ENCODE assay signal across 10 cellular contexts in the genomic region with DNA sequence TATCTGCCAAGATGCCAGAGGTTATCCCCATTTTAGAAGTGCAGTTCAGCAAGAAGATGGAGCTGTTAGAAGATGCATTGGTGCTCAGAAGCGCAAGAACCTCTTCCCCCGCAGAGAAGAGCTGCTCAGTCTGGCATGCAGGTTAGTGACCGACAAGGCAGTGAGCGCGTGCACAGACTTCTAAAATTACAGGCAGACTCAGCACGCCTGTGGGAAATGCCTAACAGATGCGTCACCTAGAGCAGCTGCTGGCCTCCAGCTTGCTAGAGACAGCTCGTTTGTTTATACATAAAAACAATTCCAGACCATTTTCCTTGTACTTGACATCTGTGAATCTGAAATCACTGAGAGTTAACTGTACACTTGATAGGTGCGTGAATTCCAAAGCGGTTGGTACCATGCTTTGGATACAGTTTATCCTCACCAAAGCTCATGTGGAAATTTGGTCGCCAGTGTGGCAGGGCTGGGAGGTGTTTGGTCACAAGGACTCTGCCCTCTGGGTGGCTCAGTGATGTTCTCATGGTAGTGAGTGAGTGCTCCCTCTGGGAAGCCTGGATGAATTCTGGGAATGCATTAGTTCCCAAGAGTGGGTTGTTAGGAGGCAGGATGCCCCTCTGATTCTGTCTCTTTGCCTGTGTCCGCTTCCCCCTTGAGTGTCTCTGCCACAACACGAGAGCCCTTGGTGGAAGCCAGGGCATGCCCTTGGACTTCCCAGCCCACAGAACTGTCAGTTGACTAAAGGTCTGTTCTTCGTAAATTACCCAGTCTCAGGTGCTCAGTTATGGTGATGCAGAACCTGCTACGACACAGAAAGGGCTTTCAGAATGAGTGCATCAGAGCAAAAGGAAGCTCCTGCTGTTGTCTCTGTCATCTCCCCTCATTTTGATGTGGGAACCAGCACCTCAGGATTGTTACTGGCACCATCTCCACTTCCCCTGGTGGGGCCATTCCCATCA. TPM values are rescaled to one million over a fixed set of nuclear protein-coding genes. Genes with fewer than 3 reads are reported as not detected.
DNase-seq lines count a peak whose midpoint lies in the region; ATAC-seq and TF ChIP-seq lines count a peak whose summit lies in the region.
"Had no signal": no experiment of that assay in that cellular context is flagged by ENCODE, and none has a peak within 500 bp of the region (broad histone marks: within the 10 kb centered on the region; RNA-seq: fewer than 3 reads in every experiment).

No MANE protein-coding gene starts in this region.

- H2BK15ac ChIP-seq in H9 (ENCODE audit: low read depth, low read length): no peak overlapping the region

- H2BK120ac ChIP-seq in H9 (ENCODE audit: low read depth, low read length, poor library complexity, severe bottlenecking): no peak overlapping the region

- no peak overlapping the region for H3K4me2 ChIP-seq in H9 (ENCODE audit: insufficient read depth, insufficient read length, low read length)

- H2AFZ ChIP-seq in H9 (ENCODE audit: low read length): no peak overlapping the region

- H3K4me3 Mint-ChIP-seq in H9: no peak overlapping the region

- H3K4me3 ChIP-seq in fibroblast of pulmonary artery (replicated peaks; ENCODE audit: low read depth, low read length) (no peak overlapping the region), testis (no peak overlapping the region)

- H3K36me3 Mint-ChIP-seq in H9 (ENCODE audit: insufficient read depth in 1 of 3, low read depth in 3 of 3): peaks cover 15 to 59% (median 36%) of the 10 kb centered on the region in 3 experiments

- peaks cover 4 to 19% of the 10 kb centered on the region in 2 experiments; a peak in 2 of 4 replicates for H3K4me1 Mint-ChIP-seq in H9

- no peak overlapping the region for H2AK5ac ChIP-seq in H9 (ENCODE audit: insufficient read length, low read length)

- H3K18ac ChIP-seq in H9 (ENCODE audit: insufficient read length, low read depth, low read length): no peak overlapping the region

- H3K4ac ChIP-seq in H9 (ENCODE audit: low read depth, low read length): no peak overlapping the region

- H3K4me1 ChIP-seq in H9 (ENCODE audit: insufficient read depth, low read length) (no peaks in the 10 kb centered on the region), testis (no peaks in the 10 kb centered on the region)

- no peak for TF ChIP-seq CTCF in fibroblast of pulmonary artery (IDR thresholded peaks at IDR 0.05; ENCODE audit: low read length, missing control alignments)
- TF ChIP-seq CTCF in H9 (conservative IDR thresholded peaks at IDR 0.05): no peak
- TF ChIP-seq CTCF in testis (IDR thresholded peaks at IDR 0.05): no peak

- peaks cover 2% of the 10 kb centered on the region for H3K23me2 ChIP-seq in H9 (ENCODE audit: insufficient read length, low read depth, low read length, poor library complexity, severe bottlenecking)

- no peak overlapping the region for H4K91ac ChIP-seq in H9 (ENCODE audit: insufficient read length, low read depth, low read length)

- no peak overlapping the region for H2BK5ac ChIP-seq in H9 (ENCODE audit: insufficient read length, low read length)

- no peaks in the 10 kb centered on the region for H3K27me3 Mint-ChIP-seq in H9 (ENCODE audit: low read depth)

- H3K27me3 ChIP-seq in H9 (ENCODE audit: insufficient read depth, low read length) (no peaks in the 10 kb centered on the region), testis (no peaks in the 10 kb centered on the region)

- H3K23ac ChIP-seq in H9 (ENCODE audit: insufficient read length, low read depth, low read length): no peak overlapping the region

- H3K9ac ChIP-seq in H9 (ENCODE audit: extremely low read depth, insufficient read length, low read length): no peak overlapping the region

- no peak overlapping the region for H3K56ac ChIP-seq in H9 (ENCODE audit: insufficient read length, low read depth, low read length)

- peaks cover 6% of the 10 kb centered on the region for H3K79me1 ChIP-seq in H9 (ENCODE audit: insufficient read depth, low read depth, low read length, poor library complexity, severe bottlenecking)

- intact Hi-C loops in testis (cut with DNase I; ENCODE audit: low total_unique reads): loop anchor here (10.0 kb wide), 1 partner anchor 845 kb away; no protein-coding TSS in a partner anchor

- H3K79me2 ChIP-seq in H9 (ENCODE audit: insufficient read depth, low read length): no peaks in the 10 kb centered on the region

- ATAC-seq in HG02623 (IDR thresholded peaks at IDR 0.05; ENCODE audit: unreplicated experiment) (no peak), HG03521 (IDR thresholded peaks at IDR 0.05; ENCODE audit: unreplicated experiment) (no peak)

- no peak overlapping the region for H4K8ac ChIP-seq in H9 (replicated peaks; ENCODE audit: insufficient read length, low read depth, low read length)

- no peaks in the 10 kb centered on the region for H3K9me3 Mint-ChIP-seq in H9

- H3K14ac ChIP-seq in H9 (ENCODE audit: insufficient read depth, low read length): no peak overlapping the region

- H2BK20ac ChIP-seq in H9 (ENCODE audit: low read depth, low read length, poor library complexity, severe bottlenecking): no peak overlapping the region

- no peak overlapping the region for H4K5ac ChIP-seq in H9 (ENCODE audit: insufficient read length, low read depth, low read length)

- no CpG with 5 or more reads among the region's 15 CpGs for WGBS in H9 (ENCODE audit: extremely low coverage, insufficient read length, low lambda C conversion rate)
- 91 to 93% methylated on average over 13 to 15 of the region's 15 CpGs for WGBS in testis, 2 donors

- H3K27ac ChIP-seq in H9 (ENCODE audit: insufficient read length, low read depth, low read length) (no peak overlapping the region), testis (no peak overlapping the region)

- DNase-seq in GM04504 (ENCODE audit: low read depth) (peak; percentile 94), RKO (ENCODE audit: low spot score) (peak; percentile 80), fibroblast of pulmonary artery (ENCODE audit: low read depth) (peak; percentile 92), renal cortical epithelial cell (ENCODE audit: low read depth) (peak; percentile 83), H9 (no peak), testis (no peak)
- DNase-seq: activated CD4-positive, alpha-beta T cell treated with anti-CD3 and anti-CD28 coated beads for 48 hours; KG1 had no signal

- H2BK12ac ChIP-seq in H9 (ENCODE audit: insufficient read length, low read depth, low read length): no peak overlapping the region

- H4K20me1 ChIP-seq in H9 (ENCODE audit: control insufficient read depth, insufficient read depth, insufficient read length): no peaks in the 10 kb centered on the region

- no peaks in the 10 kb centered on the region for H3K36me3 ChIP-seq in testis (ENCODE audit: low read depth, missing control alignments)

- H3K9me3 ChIP-seq in H9 (ENCODE audit: control insufficient read depth, low read depth, low read length) (no peaks in the 10 kb centered on the region), testis (no peaks in the 10 kb centered on the region)

- no peak overlapping the region for H3K27ac Mint-ChIP-seq in H9

- no peak overlapping the region for H3T11ph ChIP-seq in H9 (ENCODE audit: low read length)

- no peak for TF ChIP-seq POLR2A in testis (IDR thresholded peaks at IDR 0.05)

RNA-seq across cellular contexts. Expression of a gene that starts 24.4 kb away (rescaled TPM):
- 44.1 and 65.5 TPM in 2 replicates for total RNA-seq in renal cortical epithelial cell
- total RNA-seq in H9 (2021): 44.1 TPM in 2 replicates
- 10 to 100 TPM; 77.6 to 80.3 TPM for total RNA-seq in testis
- polyA plus RNA-seq in testis (ENCODE audit: insufficient read depth, low read depth, low replicate concordance): 72.2 TPM

RNA-seq across cellular contexts. Expression of a gene that starts 24.5 kb away (rescaled TPM):
- total RNA-seq in renal cortical epithelial cell: 22.2 and 36.3 TPM in 2 replicates
- 24.4 and 26.0 TPM in 2 replicates for total RNA-seq in H9 (2021)
- 10 to 100 TPM; 35.2 to 36.1 TPM for total RNA-seq in testis
- polyA plus RNA-seq in testis (ENCODE audit: insufficient read depth, low read depth, low replicate concordance): 33.8 TPM

RNA-seq across cellular contexts. Expression of a gene that starts 55.9 kb away (rescaled TPM):
- total RNA-seq in renal cortical epithelial cell (not detected in 2 replicates), H9 (2021) (not detected in 2 replicates), testis (1 to 10 TPM; 3.4 to 9.3 TPM)
- polyA plus RNA-seq in testis (ENCODE audit: insufficient read depth, low read depth, low replicate concordance): 5.4 TPM

Comparison
In these comparisons a context has a peak if more than half of its experiments do, and no peak if none do; other contexts are left out.
1. DNase-seq: peak in GM04504 (single experiment), RKO (single experiment), fibroblast of pulmonary artery (single experiment) and renal cortical epithelial cell (single experiment); none in H9 (single experiment) and testis (single experiment).